9 cellular contexts compared by ENCODE assay signal in genomic region chr4:3073158-3074077, GRCh38. TPM values are rescaled to one million over a fixed set of nuclear protein-coding genes. Genes with fewer than 3 reads are reported as not detected.
DNase-seq lines count a peak whose midpoint lies in the region; ATAC-seq and TF ChIP-seq lines count a peak whose summit lies in the region.
"Had no signal": no experiment of that assay in that cellular context is flagged by ENCODE, and none has a peak within 500 bp of the region (broad histone marks: within the 10 kb centered on the region; RNA-seq: fewer than 3 reads in every experiment).

No MANE protein-coding gene starts in this region.

- no peaks in the 10 kb centered on the region for H3K27me3 Mint-ChIP-seq in type B pancreatic cell

- ATAC-seq in GM19324 (IDR thresholded peaks at IDR 0.05; ENCODE audit: low FRiP score, unreplicated experiment) (peak; percentile 34), HG03521 (IDR thresholded peaks at IDR 0.05; ENCODE audit: unreplicated experiment) (peak; percentile 31)

- H3K4me3 Mint-ChIP-seq in type B pancreatic cell, result no peak overlapping the region

- no peaks in the 10 kb centered on the region for H3K36me3 ChIP-seq in liver (ENCODE audit: control insufficient read depth in 4 of 4, insufficient read depth in 3 of 4, low read depth in 1 of 4, low read length in 3 of 4)

- DNase-seq in AG09309 (ENCODE audit: low read depth), result no peak
- peak; percentile 37 for DNase-seq in astrocyte of the hippocampus (ENCODE audit: low read depth, low spot score)
- DNase-seq in ureter (ENCODE audit: low spot score), result peak; percentile 49
- no peak for DNase-seq in type B pancreatic cell (ENCODE audit: extremely low spot score, unreplicated experiment)
- DNase-seq in EL, result no peak

- H3K4me1 Mint-ChIP-seq in type B pancreatic cell (ENCODE audit: unreplicated experiment), result peaks cover 15% of the 10 kb centered on the region

- H3K4me1 ChIP-seq in liver (ENCODE audit: control insufficient read depth in 4 of 4, insufficient read depth in 4 of 4, low read length in 3 of 4), result peaks cover 7 to 42% (median 32%) of the 10 kb centered on the region in 4 donors

- H3K9me3 ChIP-seq in liver (ENCODE audit: control insufficient read depth in 4 of 4, low read length in 3 of 4), result no peaks in the 10 kb centered on the region

- H3K36me3 Mint-ChIP-seq in type B pancreatic cell, result no peaks in the 10 kb centered on the region

- H3K9me3 Mint-ChIP-seq in type B pancreatic cell, result no peaks in the 10 kb centered on the region

- TF ChIP-seq RAD21 in liver (IDR thresholded peaks at IDR 0.05), result no peak

- WGBS in liver, result 19% methylated on average over 54 of the region's 54 CpGs

- H3K27ac Mint-ChIP-seq in type B pancreatic cell, result no peak overlapping the region

- peak overlapping the region; percentile 58 for H3K4me3 ChIP-seq in AG09309 (ENCODE audit: control insufficient read depth, low read depth, low read length)
- H3K4me3 ChIP-seq in liver (ENCODE audit: low read depth in 1 of 3, low read length in 3 of 3), result peak overlapping the region; percentile 40 to 63 (median 52)

- H3K27ac ChIP-seq in liver (ENCODE audit: low read depth in 1 of 2, low read length in 2 of 2), result peak overlapping the region in 1 of 2 donors; percentile 67

- no peaks in the 10 kb centered on the region for H3K27me3 ChIP-seq in liver (ENCODE audit: control insufficient read depth in 4 of 4, insufficient read depth in 4 of 4, low read length in 3 of 4)

- TF ChIP-seq CTCF in AG09309 (IDR thresholded peaks at IDR 0.05; ENCODE audit: control insufficient read depth, insufficient read depth, low read depth, low read length, missing control alignments) (no peak), liver (IDR thresholded peaks at IDR 0.05; ENCODE audit: low read depth, low read length, missing input control) (no peak), type B pancreatic cell (conservative IDR thresholded peaks at IDR 0.05) (no peak)

- H3K9ac ChIP-seq in liver (ENCODE audit: low read depth in 1 of 2, low read length in 2 of 2), result no peak overlapping the region

TF ChIP-seq in liver, 16 proteins besides CTCF, POLR2A, EP300 and RAD21:
- TF ChIP-seq HNF4A (conservative IDR thresholded peaks at IDR 0.05) (peak in 1 of 2 donors; percentile 46), GABPA (IDR thresholded peaks at IDR 0.05 in 1 of 2, conservative IDR thresholded peaks at IDR 0.05 in 1 of 2) (no peak), TAF1 (conservative IDR thresholded peaks at IDR 0.05) (no peak), ZBTB33 (IDR thresholded peaks at IDR 0.05) (no peak), HNF4G (IDR thresholded peaks at IDR 0.05) (no peak), RXRA (IDR thresholded peaks at IDR 0.05) (no peak), FOXA1 (IDR thresholded peaks at IDR 0.05) (no peak), YY1 (IDR thresholded peaks at IDR 0.05) (no peak), NR2F2 (IDR thresholded peaks at IDR 0.05) (no peak)

RNA-seq across cellular contexts. Expression of gene HTT-AS, which starts 0.9 kb away (rescaled TPM):
- not detected for total RNA-seq in liver
- not detected for polyA plus RNA-seq in liver
- not detected for total RNA-seq in ureter
- total RNA-seq in type B pancreatic cell (ENCODE audit: low replicate concordance), result not detected in 2 replicates
- total RNA-seq: NCI-H460 had no signal

RNA-seq across cellular contexts. Expression of gene HTT, which starts 1.1 kb away (rescaled TPM):
- total RNA-seq in liver (10 to 100 TPM; 23.5 to 39.8 TPM), ureter (109 TPM), type B pancreatic cell (ENCODE audit: low replicate concordance) (48.0 and 54.4 TPM in 2 replicates)
- polyA plus RNA-seq in liver, result 1 to 10 TPM; 8.6 to 9.3 TPM

Comparison
In these comparisons a context has a peak if more than half of its experiments do, and no peak if none do; other contexts are left out.
1. DNase-seq: peak in astrocyte of the hippocampus (single experiment) and ureter (single experiment); none in AG09309 (single experiment), type B pancreatic cell (single experiment) and EL (single experiment).